Comparison of ENCODE assay signal across 17 cellular contexts in the genomic region with DNA sequence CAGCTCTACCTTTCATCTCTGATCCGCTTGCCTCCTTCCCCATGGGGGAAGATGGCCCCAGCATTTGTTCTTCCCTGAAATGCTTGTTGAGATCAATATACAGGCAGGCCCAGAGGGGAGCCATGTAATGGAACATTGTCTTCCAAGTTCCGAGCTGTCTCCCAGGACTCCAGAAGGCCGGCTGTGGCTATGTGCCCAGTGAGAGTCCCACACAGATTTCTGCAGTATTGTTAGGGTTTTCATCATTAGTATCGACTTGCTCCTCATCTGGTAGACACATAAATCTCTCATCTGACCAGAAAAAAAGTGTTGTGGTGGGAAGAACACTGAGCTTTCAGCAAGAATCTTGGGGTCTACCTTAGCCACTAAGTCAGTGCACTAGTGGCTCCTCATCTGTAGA.
DNase-seq lines count a peak whose midpoint lies in the region; ATAC-seq and TF ChIP-seq lines count a peak whose summit lies in the region.
"Had no signal": no experiment of that assay in that cellular context is flagged by ENCODE, and none has a peak within 500 bp of the region (broad histone marks: within the 10 kb centered on the region; RNA-seq: fewer than 3 reads in every experiment).

No MANE protein-coding gene starts in this region.

- no peak for ATAC-seq in GM19395 (IDR thresholded peaks at IDR 0.05; ENCODE audit: unreplicated experiment)

- no peaks in the 10 kb centered on the region for H4K20me1 ChIP-seq in BLaER1

- H3K27ac ChIP-seq in BLaER1 (no peak overlapping the region), caudate nucleus (ENCODE audit: low read depth, low read length) (peak overlapping the region; percentile 94), brain microvascular endothelial cell (no peak overlapping the region)
- H3K27ac ChIP-seq: PC-9 had no signal

- H3K27me3 ChIP-seq in BLaER1 (no peaks in the 10 kb centered on the region), brain microvascular endothelial cell (replicated peaks) (no peaks in the 10 kb centered on the region)

- H3K9me3 ChIP-seq in BLaER1, result no peaks in the 10 kb centered on the region

- H3K36me3 ChIP-seq in BLaER1, result no peaks in the 10 kb centered on the region
- H3K36me3 ChIP-seq in brain microvascular endothelial cell (replicated peaks), result no peaks in the 10 kb centered on the region

- in situ Hi-C loops in brain microvascular endothelial cell (cut with HindIII; ENCODE audit: low pct_ligation_motif_present, low sequenced_read_pairs), result no loop called here

- DNase-seq in caudate nucleus (lab: John Stamatoyannopoulos, UW), result peak in 8 of 61 donors; percentile 25 to 64 (median 36)
- DNase-seq in inferior parietal cortex (ENCODE audit: extremely low spot score), result peak; percentile 70
- peak; percentile 69 for DNase-seq in pons (ENCODE audit: low spot score)
- DNase-seq in brain microvascular endothelial cell, result no peak
- DNase-seq in stimulated activated naive CD4-positive, alpha-beta T cell treated with Interleukin-2 at 50 U/mL for 16 hours (lab: John Stamatoyannopoulos, UW), result no peak
- no peak for DNase-seq in germinal center (ENCODE audit: low spot score)
- DNase-seq: CD4-positive, alpha-beta memory T cell; DND-41; GF-D8; KG1; NCI-H1048; NCI-H146; NCI-H2081 treated with DMSO at 0.1 percent for 48 hours; NCI-H2227 treated with DMSO at 0.1 percent for 48 hours; PC-9 had no signal

- H3K4me2 ChIP-seq in BLaER1, result peak overlapping the region; percentile 68; the same call in 1 of the 2 replicates
- H3K4me2 ChIP-seq: PC-9 had no signal

- H3K4me3 ChIP-seq in BLaER1 (no peak overlapping the region), brain microvascular endothelial cell (ENCODE audit: low read depth, low read length) (no peak overlapping the region)
- H3K4me3 ChIP-seq: PC-9 had no signal

- no peak for TF ChIP-seq CTCF in brain microvascular endothelial cell (IDR thresholded peaks at IDR 0.05; ENCODE audit: low read depth, low read length, missing control alignments)

- no peak overlapping the region for H3K9ac ChIP-seq in BLaER1

- peaks cover 39% of the 10 kb centered on the region for H3K4me1 ChIP-seq in BLaER1

Comparison
In these comparisons a context has a peak if more than half of its experiments do, and no peak if none do; other contexts are left out.
1. DNase-seq: peak in inferior parietal cortex (single experiment) and pons (single experiment); none in brain microvascular endothelial cell (single experiment), stimulated activated naive CD4-positive, alpha-beta T cell treated with Interleukin-2 at 50 U/mL for 16 hours (single experiment) and germinal center (single experiment).